ENCODE assay signal across 1 cellular context in the genomic region with DNA sequence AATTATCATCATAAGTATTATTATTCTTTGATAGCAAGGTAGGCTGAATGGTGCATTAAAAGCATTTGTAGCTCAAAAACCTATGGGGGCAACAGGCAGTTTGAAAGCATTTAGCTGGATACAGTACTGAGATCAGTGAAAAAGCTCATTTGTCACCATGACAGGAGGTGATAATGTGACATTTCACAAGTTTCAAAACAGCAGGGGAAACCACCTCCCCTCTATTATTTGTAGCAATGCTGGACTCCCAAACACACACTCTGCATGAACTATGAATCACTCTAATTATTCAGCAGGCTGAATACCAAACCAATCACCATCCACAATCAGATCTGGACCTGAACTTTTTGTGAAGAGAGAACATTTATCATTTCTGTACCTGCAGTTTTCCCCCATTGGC.
TF ChIP-seq lines count a peak whose summit lies in the region.

No MANE protein-coding gene starts in this region.

TF ChIP-seq in GM12878, 131 proteins besides CTCF, POLR2A, EP300 and RAD21 (continued from another document and continues in another):
- TF ChIP-seq SREBF1 (IDR thresholded peaks at IDR 0.05; ENCODE audit: low read length) (no peak), CHD2 (IDR thresholded peaks at IDR 0.05; ENCODE audit: borderline replicate concordance, low read depth, low read length) (no peak; the same call in 1 of the 2 replicates), SRF (IDR thresholded peaks at IDR 0.05; ENCODE audit: low read depth in 2 of 2, low read length in 2 of 2) (no peak), ESRRA (IDR thresholded peaks at IDR 0.05; ENCODE audit: low read length) (no peak), POLR2AphosphoS5 (IDR thresholded peaks at IDR 0.05; ENCODE audit: low read length) (no peak), ATF7 (IDR thresholded peaks at IDR 0.05; ENCODE audit: low read depth) (peak; percentile 95), TCF7 (IDR thresholded peaks at IDR 0.05; ENCODE audit: borderline replicate concordance) (no peak), ZSCAN29 (IDR thresholded peaks at IDR 0.05) (no peak), ZNF207 (IDR thresholded peaks at IDR 0.05; ENCODE audit: borderline replicate concordance) (no peak), ZZZ3 (IDR thresholded peaks at IDR 0.05; ENCODE audit: control insufficient read depth, insufficient read length, low read depth) (no peak), NFIC (IDR thresholded peaks at IDR 0.05; ENCODE audit: low read depth, low read length) (no peak; the same call in 1 of the 2 replicates), IKZF2 (IDR thresholded peaks at IDR 0.05) (peak; percentile 75 to 78; a peak in 2 of 4 replicates), ZNF622 (IDR thresholded peaks at IDR 0.05) (no peak), ZNF384 (IDR thresholded peaks at IDR 0.05; ENCODE audit: borderline replicate concordance, low read depth, low read length) (no peak), SPI1 (IDR thresholded peaks at IDR 0.05; ENCODE audit: borderline replicate concordance, insufficient read depth, low read depth, low read length) (no peak), CBX5 (IDR thresholded peaks at IDR 0.05; ENCODE audit: low read depth) (no peak), RBBP5 (conservative IDR thresholded peaks at IDR 0.05) (no peak), SIN3A (IDR thresholded peaks at IDR 0.05; ENCODE audit: low read depth, low read length) (no peak), MYC (IDR thresholded peaks at IDR 0.05; ENCODE audit: insufficient read depth, insufficient read length, insufficient replicate concordance, low read length, severe bottlenecking) (no peak), PAX5 (IDR thresholded peaks at IDR 0.05; ENCODE audit: borderline replicate concordance, low read depth, low read length) (no peak), IKZF1 (conservative IDR thresholded peaks at IDR 0.05) (peak; percentile 66; the same call in 1 of the 2 replicates), SMAD5 (IDR thresholded peaks at IDR 0.05; ENCODE audit: low read depth) (no peak), HDAC2 (IDR thresholded peaks at IDR 0.05) (no peak), RUNX3 (IDR thresholded peaks at IDR 0.05; ENCODE audit: low read length) (0 out of 2 replicates have a peak, but pooled peaks have one; percentile 16), JUND (IDR thresholded peaks at IDR 0.05; ENCODE audit: low read depth, low read length) (no peak), HDAC6 (IDR thresholded peaks at IDR 0.05; ENCODE audit: unreplicated experiment) (no peak), MXI1 (IDR thresholded peaks at IDR 0.05; ENCODE audit: low read depth, low read length) (peak; percentile 51), KAT2A (conservative IDR thresholded peaks at IDR 0.05; ENCODE audit: control insufficient read depth, low read depth, low read length) (no peak), NR2F1 (conservative IDR thresholded peaks at IDR 0.05) (peak; percentile 41; the same call in 1 of the 2 replicates), HDGF (IDR thresholded peaks at IDR 0.05) (no peak), CBX3 (IDR thresholded peaks at IDR 0.05; ENCODE audit: borderline replicate concordance, low read depth) (no peak), BHLHE40 (IDR thresholded peaks at IDR 0.05; ENCODE audit: borderline replicate concordance in 1 of 2, low read depth in 2 of 2, low read length in 1 of 2) (peak in 1 of 2 experiments; percentile 49; a peak in 1 of 4 replicates), CEBPB (IDR thresholded peaks at IDR 0.05; ENCODE audit: borderline replicate concordance in 1 of 2, low read depth in 2 of 2, low read length in 2 of 2) (no peak), SMAD1 (IDR thresholded peaks at IDR 0.05; ENCODE audit: low read depth, partially characterized antibody) (no peak), MTA2 (IDR thresholded peaks at IDR 0.05; ENCODE audit: low read depth) (peak; percentile 93), MEF2B (IDR thresholded peaks at IDR 0.05; ENCODE audit: partially characterized antibody, poor library complexity, severe bottlenecking) (peak; percentile 33), DPF2 (IDR thresholded peaks at IDR 0.05) (peak; percentile 91), EED (IDR thresholded peaks at IDR 0.05; ENCODE audit: low read depth) (no peak), NFXL1 (IDR thresholded peaks at IDR 0.05; ENCODE audit: borderline replicate concordance) (no peak)
- TF ChIP-seq, protein P1, sequence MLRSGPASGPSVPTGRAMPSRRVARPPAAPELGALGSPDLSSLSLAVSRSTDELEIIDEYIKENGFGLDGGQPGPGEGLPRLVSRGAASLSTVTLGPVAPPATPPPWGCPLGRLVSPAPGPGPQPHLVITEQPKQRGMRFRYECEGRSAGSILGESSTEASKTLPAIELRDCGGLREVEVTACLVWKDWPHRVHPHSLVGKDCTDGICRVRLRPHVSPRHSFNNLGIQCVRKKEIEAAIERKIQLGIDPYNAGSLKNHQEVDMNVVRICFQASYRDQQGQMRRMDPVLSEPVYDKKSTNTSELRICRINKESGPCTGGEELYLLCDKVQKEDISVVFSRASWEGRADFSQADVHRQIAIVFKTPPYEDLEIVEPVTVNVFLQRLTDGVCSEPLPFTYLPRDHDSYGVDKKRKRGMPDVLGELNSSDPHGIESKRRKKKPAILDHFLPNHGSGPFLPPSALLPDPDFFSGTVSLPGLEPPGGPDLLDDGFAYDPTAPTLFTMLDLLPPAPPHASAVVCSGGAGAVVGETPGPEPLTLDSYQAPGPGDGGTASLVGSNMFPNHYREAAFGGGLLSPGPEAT (IDR thresholded peaks at IDR 0.05; ENCODE audit: low read depth) = peak; percentile 87
- TF ChIP-seq, protein P2, sequence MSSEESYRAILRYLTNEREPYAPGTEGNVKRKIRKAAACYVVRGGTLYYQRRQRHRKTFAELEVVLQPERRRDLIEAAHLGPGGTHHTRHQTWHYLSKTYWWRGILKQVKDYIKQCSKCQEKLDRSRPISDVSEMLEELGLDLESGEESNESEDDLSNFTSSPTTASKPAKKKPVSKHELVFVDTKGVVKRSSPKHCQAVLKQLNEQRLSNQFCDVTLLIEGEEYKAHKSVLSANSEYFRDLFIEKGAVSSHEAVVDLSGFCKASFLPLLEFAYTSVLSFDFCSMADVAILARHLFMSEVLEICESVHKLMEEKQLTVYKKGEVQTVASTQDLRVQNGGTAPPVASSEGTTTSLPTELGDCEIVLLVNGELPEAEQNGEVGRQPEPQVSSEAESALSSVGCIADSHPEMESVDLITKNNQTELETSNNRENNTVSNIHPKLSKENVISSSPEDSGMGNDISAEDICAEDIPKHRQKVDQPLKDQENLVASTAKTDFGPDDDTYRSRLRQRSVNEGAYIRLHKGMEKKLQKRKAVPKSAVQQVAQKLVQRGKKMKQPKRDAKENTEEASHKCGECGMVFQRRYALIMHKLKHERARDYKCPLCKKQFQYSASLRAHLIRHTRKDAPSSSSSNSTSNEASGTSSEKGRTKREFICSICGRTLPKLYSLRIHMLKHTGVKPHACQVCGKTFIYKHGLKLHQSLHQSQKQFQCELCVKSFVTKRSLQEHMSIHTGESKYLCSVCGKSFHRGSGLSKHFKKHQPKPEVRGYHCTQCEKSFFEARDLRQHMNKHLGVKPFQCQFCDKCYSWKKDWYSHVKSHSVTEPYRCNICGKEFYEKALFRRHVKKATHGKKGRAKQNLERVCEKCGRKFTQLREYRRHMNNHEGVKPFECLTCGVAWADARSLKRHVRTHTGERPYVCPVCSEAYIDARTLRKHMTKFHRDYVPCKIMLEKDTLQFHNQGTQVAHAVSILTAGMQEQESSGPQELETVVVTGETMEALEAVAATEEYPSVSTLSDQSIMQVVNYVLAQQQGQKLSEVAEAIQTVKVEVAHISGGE (CRISPR knock-in tag; IDR thresholded peaks at IDR 0.05) = no peak
- TF ChIP-seq, protein P3, sequence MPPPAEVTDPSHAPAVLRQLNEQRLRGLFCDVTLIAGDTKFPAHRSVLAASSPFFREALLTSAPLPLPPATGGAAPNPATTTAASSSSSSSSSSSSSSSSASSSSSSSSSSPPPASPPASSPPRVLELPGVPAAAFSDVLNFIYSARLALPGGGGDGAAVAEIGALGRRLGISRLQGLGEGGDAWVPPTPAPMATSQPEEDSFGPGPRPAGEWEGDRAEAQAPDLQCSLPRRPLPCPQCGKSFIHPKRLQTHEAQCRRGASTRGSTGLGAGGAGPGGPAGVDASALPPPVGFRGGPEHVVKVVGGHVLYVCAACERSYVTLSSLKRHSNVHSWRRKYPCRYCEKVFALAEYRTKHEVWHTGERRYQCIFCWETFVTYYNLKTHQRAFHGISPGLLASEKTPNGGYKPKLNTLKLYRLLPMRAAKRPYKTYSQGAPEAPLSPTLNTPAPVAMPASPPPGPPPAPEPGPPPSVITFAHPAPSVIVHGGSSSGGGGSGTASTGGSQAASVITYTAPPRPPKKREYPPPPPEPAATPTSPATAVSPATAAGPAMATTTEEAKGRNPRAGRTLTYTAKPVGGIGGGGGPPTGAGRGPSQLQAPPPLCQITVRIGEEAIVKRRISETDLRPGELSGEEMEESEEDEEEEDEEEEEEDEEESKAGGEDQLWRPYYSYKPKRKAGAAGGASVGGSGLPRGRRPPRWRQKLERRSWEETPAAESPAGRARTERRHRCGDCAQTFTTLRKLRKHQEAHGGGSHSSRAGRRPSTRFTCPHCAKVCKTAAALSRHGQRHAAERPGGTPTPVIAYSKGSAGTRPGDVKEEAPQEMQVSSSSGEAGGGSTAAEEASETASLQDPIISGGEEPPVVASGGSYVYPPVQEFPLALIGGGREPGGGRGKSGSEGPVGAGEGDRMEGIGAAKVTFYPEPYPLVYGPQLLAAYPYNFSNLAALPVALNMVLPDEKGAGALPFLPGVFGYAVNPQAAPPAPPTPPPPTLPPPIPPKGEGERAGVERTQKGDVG (CRISPR knock-in tag; IDR thresholded peaks at IDR 0.05) = no peak
- TF ChIP-seq, protein P4, sequence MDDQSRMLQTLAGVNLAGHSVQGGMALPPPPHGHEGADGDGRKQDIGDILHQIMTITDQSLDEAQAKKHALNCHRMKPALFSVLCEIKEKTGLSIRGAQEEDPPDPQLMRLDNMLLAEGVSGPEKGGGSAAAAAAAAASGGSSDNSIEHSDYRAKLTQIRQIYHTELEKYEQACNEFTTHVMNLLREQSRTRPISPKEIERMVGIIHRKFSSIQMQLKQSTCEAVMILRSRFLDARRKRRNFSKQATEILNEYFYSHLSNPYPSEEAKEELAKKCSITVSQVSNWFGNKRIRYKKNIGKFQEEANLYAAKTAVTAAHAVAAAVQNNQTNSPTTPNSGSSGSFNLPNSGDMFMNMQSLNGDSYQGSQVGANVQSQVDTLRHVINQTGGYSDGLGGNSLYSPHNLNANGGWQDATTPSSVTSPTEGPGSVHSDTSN (IDR thresholded peaks at IDR 0.05; ENCODE audit: insufficient replicate concordance, low read depth, low read length) = peak; percentile 92
- TF ChIP-seq, protein P5, sequence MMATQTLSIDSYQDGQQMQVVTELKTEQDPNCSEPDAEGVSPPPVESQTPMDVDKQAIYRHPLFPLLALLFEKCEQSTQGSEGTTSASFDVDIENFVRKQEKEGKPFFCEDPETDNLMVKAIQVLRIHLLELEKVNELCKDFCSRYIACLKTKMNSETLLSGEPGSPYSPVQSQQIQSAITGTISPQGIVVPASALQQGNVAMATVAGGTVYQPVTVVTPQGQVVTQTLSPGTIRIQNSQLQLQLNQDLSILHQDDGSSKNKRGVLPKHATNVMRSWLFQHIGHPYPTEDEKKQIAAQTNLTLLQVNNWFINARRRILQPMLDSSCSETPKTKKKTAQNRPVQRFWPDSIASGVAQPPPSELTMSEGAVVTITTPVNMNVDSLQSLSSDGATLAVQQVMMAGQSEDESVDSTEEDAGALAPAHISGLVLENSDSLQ (IDR thresholded peaks at IDR 0.05) = peak; percentile 96
- TF ChIP-seq, protein P6, sequence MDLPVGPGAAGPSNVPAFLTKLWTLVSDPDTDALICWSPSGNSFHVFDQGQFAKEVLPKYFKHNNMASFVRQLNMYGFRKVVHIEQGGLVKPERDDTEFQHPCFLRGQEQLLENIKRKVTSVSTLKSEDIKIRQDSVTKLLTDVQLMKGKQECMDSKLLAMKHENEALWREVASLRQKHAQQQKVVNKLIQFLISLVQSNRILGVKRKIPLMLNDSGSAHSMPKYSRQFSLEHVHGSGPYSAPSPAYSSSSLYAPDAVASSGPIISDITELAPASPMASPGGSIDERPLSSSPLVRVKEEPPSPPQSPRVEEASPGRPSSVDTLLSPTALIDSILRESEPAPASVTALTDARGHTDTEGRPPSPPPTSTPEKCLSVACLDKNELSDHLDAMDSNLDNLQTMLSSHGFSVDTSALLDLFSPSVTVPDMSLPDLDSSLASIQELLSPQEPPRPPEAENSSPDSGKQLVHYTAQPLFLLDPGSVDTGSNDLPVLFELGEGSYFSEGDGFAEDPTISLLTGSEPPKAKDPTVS (IDR thresholded peaks at IDR 0.05; ENCODE audit: low read depth, low read length) = no peak
- TF ChIP-seq, protein P7, sequence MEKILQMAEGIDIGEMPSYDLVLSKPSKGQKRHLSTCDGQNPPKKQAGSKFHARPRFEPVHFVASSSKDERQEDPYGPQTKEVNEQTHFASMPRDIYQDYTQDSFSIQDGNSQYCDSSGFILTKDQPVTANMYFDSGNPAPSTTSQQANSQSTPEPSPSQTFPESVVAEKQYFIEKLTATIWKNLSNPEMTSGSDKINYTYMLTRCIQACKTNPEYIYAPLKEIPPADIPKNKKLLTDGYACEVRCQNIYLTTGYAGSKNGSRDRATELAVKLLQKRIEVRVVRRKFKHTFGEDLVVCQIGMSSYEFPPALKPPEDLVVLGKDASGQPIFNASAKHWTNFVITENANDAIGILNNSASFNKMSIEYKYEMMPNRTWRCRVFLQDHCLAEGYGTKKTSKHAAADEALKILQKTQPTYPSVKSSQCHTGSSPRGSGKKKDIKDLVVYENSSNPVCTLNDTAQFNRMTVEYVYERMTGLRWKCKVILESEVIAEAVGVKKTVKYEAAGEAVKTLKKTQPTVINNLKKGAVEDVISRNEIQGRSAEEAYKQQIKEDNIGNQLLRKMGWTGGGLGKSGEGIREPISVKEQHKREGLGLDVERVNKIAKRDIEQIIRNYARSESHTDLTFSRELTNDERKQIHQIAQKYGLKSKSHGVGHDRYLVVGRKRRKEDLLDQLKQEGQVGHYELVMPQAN (conservative IDR thresholded peaks at IDR 0.05) = no peak
- TF ChIP-seq, protein P8, sequence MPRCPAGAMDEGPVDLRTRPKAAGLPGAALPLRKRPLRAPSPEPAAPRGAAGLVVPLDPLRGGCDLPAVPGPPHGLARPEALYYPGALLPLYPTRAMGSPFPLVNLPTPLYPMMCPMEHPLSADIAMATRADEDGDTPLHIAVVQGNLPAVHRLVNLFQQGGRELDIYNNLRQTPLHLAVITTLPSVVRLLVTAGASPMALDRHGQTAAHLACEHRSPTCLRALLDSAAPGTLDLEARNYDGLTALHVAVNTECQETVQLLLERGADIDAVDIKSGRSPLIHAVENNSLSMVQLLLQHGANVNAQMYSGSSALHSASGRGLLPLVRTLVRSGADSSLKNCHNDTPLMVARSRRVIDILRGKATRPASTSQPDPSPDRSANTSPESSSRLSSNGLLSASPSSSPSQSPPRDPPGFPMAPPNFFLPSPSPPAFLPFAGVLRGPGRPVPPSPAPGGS (IDR thresholded peaks at IDR 0.05; ENCODE audit: borderline replicate concordance, insufficient read depth, low read depth, low read length, poor library complexity, severe bottlenecking) = no peak
- TF ChIP-seq, protein P9, sequence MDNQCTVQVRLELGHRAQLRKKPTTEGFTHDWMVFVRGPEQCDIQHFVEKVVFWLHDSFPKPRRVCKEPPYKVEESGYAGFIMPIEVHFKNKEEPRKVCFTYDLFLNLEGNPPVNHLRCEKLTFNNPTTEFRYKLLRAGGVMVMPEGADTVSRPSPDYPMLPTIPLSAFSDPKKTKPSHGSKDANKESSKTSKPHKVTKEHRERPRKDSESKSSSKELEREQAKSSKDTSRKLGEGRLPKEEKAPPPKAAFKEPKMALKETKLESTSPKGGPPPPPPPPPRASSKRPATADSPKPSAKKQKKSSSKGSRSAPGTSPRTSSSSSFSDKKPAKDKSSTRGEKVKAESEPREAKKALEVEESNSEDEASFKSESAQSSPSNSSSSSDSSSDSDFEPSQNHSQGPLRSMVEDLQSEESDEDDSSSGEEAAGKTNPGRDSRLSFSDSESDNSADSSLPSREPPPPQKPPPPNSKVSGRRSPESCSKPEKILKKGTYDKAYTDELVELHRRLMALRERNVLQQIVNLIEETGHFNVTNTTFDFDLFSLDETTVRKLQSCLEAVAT (IDR thresholded peaks at IDR 0.05) = no peak
